ENCODE assay signal across 8 cellular contexts in the genomic region with DNA sequence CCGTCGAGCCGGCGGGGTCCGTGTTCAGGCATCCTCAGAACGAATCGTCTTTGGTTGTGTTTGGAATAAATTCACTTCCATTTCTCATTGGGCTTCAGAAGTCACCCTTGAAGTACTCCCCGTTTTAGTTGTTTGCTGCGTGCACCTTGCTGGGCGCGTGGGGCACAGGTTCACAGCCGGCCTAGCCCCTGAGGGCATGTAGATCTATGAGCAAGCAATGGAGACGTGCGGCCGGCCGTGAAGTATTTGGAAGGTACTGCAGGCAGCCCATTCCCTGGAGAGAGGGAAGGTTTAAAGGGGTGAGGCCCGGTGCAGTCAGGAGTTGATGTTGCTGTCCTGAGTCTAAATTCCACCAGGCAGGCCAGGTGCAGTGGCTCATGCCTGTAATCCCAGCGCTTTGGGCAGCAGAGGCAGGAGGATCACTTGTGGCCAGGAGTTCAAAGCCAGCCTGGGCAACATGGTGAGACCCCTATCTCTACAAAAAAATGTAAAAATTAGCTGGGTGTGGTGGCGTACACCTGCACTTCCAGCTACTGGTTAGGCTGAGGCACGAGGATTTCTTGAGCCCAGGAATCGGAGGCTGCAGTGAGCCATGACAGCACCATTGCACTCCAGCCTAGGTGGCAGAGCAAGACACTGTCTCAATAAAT. TPM values are rescaled to one million over a fixed set of nuclear protein-coding genes. Genes with fewer than 3 reads are reported as not detected.
DNase-seq lines count a peak whose midpoint lies in the region; ATAC-seq and TF ChIP-seq lines count a peak whose summit lies in the region.

No MANE protein-coding gene starts in this region.

- H3K27ac ChIP-seq in GM23248 (no peak overlapping the region), VCaP (peak overlapping the region; percentile 47; the same call in 1 of the 2 replicates), esophagus (ENCODE audit: low read depth in 2 of 2, low read length in 1 of 2) (peak overlapping the region in 1 of 2 donors; percentile 62)

- H2AFZ ChIP-seq in GM23248 (peak overlapping the region; percentile 70), neuron (ENCODE audit: low read depth, low read length) (peak overlapping the region; percentile 42)

- H3K27me3 ChIP-seq in GM23248 (replicated peaks; ENCODE audit: insufficient read depth) (peaks cover 15% of the 10 kb centered on the region), esophagus (ENCODE audit: control insufficient read depth in 1 of 2, insufficient read depth in 2 of 2, low read length in 2 of 2) (peaks cover 0 to 4% of the 10 kb centered on the region in 2 donors), neuron (ENCODE audit: insufficient read depth, low read length) (peaks cover 16% of the 10 kb centered on the region)

- 11 to 12% methylated on average over 21 of the region's 21 CpGs for WGBS in GM23248 (ENCODE audit: low coverage in 1 of 2, low lambda C conversion rate in 2 of 2, missing lambda C conversion rate in 2 of 2), 2 experiments
- WGBS in esophagus, 2 donors = 10 to 11% methylated on average over 21 of the region's 21 CpGs

- in situ Hi-C loops in GM23248 (cut with MboI) = no loop called here

- H3K4me1 ChIP-seq in GM23248 (ENCODE audit: insufficient read depth) (peaks cover 7% of the 10 kb centered on the region; the same call in 1 of the 2 replicates), esophagus (ENCODE audit: control insufficient read depth in 2 of 2, insufficient read depth in 2 of 2, low read length in 1 of 2) (peaks cover 6 to 15% of the 10 kb centered on the region in 2 donors), neuron (ENCODE audit: insufficient read depth, low read length) (peaks cover 19% of the 10 kb centered on the region)

- peak overlapping the region; percentile 85 for H3K4me2 ChIP-seq in GM23248 (ENCODE audit: unreplicated experiment)

- H3K36me3 ChIP-seq in GM23248 (ENCODE audit: low read depth) = no peaks in the 10 kb centered on the region
- H3K36me3 ChIP-seq in esophagus (ENCODE audit: control insufficient read depth in 2 of 2, insufficient read depth in 2 of 2, low read length in 1 of 2) = peaks cover 0 to 4% of the 10 kb centered on the region in 2 donors
- no peaks in the 10 kb centered on the region for H3K36me3 ChIP-seq in neuron (ENCODE audit: insufficient read depth, low read length)

- DNase-seq in A172 (ENCODE audit: low spot score) = peak; percentile 10
- peak; percentile 61 for DNase-seq in GM23248
- no peak for DNase-seq in SK-N-DZ (ENCODE audit: low spot score)

- no peaks in the 10 kb centered on the region for H4K20me1 ChIP-seq in GM23248 (ENCODE audit: insufficient read depth)

- H3K9me2 ChIP-seq in GM23248 (ENCODE audit: insufficient read depth) = no peaks in the 10 kb centered on the region

- H3K9me3 ChIP-seq in GM23248 (ENCODE audit: low read depth) = no peaks in the 10 kb centered on the region
- H3K9me3 ChIP-seq in esophagus (ENCODE audit: control insufficient read depth in 2 of 2, insufficient read depth in 1 of 2, low read depth in 1 of 2, low read length in 1 of 2) = no peaks in the 10 kb centered on the region
- no peaks in the 10 kb centered on the region for H3K9me3 ChIP-seq in neuron (ENCODE audit: low read length)

- H3K4me3 ChIP-seq in GM23248 = peak overlapping the region; percentile 91
- peak overlapping the region; percentile 71 to 93 for H3K4me3 ChIP-seq in esophagus (ENCODE audit: low read depth in 1 of 2, low read length in 2 of 2)
- peak overlapping the region; percentile 66 for H3K4me3 ChIP-seq in neuron (ENCODE audit: low read length)

- H3K79me2 ChIP-seq in GM23248 (ENCODE audit: insufficient read depth) = peaks cover 52% of the 10 kb centered on the region

- ATAC-seq in HG03196 (IDR thresholded peaks at IDR 0.05; ENCODE audit: unreplicated experiment) (no peak), GM18498 (IDR thresholded peaks at IDR 0.05; ENCODE audit: unreplicated experiment) (no peak)

- peak overlapping the region; percentile 87 for H3K9ac ChIP-seq in GM23248

- TF ChIP-seq CTCF in VCaP (conservative IDR thresholded peaks at IDR 0.05) = no peak

- no peaks in the 10 kb centered on the region for H3F3A ChIP-seq in GM23248 (ENCODE audit: insufficient read depth)

RNA-seq across cellular contexts. Expression of a gene that starts 0.7 kb away (rescaled TPM):
- 49.0 and 52.4 TPM in 2 replicates for total RNA-seq in A172 (2014; rRNA removed; shearing (Covaris generic))
- total RNA-seq in GM23248 (2014; rRNA removed; shearing (Covaris generic)) = 17.1 and 26.7 TPM in 2 replicates
- polyA plus RNA-seq in GM23248 (2016; fragmentation: Nextera tagmentation; extraction: Ambion mirVana) = 15.2 and 15.9 TPM in 2 replicates
- polyA plus RNA-seq in esophagus = 10 to 100 TPM; 14.1 to 22.3 TPM
- polyA plus RNA-seq in SK-N-DZ (2014; cell fraction: cytosol; rRNA removed) = 31.4 and 37.9 TPM in 2 replicates
- polyA plus RNA-seq in SK-N-DZ (2014; cell fraction: nucleus; rRNA removed) = 39.1 and 47.2 TPM in 2 replicates
